Comparison of ENCODE assay signal across 8 cellular contexts in genomic region chr9:99057665-99058625, GRCh38. TPM values are rescaled to one million over a fixed set of nuclear protein-coding genes. Genes with fewer than 3 reads are reported as not detected.
A peak's percentile ranks its signal among the peaks of the same experiment; 100 is the strongest.
DNase-seq lines count a peak whose midpoint lies in the region; ATAC-seq and TF ChIP-seq lines count a peak whose summit lies in the region.

No MANE protein-coding gene starts in this region.

- no peaks in the 10 kb centered on the region for H3K27me3 Mint-ChIP-seq in CD4-positive, alpha-beta memory T cell

- H3K9me3 ChIP-seq in CD4-positive, alpha-beta memory T cell (ENCODE audit: control insufficient read depth in 1 of 2, low read length in 2 of 2), result no peaks in the 10 kb centered on the region

- H3K27ac ChIP-seq in CD4-positive, alpha-beta memory T cell (ENCODE audit: low read depth, low read length), result peak overlapping the region; percentile 30
- peak overlapping the region in 20 of 21 experiments; percentile 4 to 92 (median 77) for H3K27ac ChIP-seq in skin epidermis

- CTCF ChIA-PET in CD4-positive, alpha-beta memory T cell (lab: Charles Lee; ENCODE audit: partially characterized antibody), result interaction anchor here (0.7 to 3.7 kb wide), 11 partner anchors 18 to 83 kb away, joined by 3 to 29 read pairs (median 4); partner anchors contain the start of gene TGFBR1

- H3K27ac Mint-ChIP-seq in CD4-positive, alpha-beta memory T cell, result peak overlapping the region; percentile 80 to 93 (median 86)

- no peaks in the 10 kb centered on the region for H3K36me3 Mint-ChIP-seq in CD4-positive, alpha-beta memory T cell

- peak; percentile 73 to 86 (median 81) for DNase-seq in CD4-positive, alpha-beta memory T cell
- peak; percentile 84 for DNase-seq in KG1 (lab: John Stamatoyannopoulos, UW)
- DNase-seq in activated CD4-positive, alpha-beta T cell treated with anti-CD3 and anti-CD28 coated beads, Interleukin-2, amount 50 U/mL, for 1 hour, result peak; percentile 39
- DNase-seq in erythroblast (lab: John Stamatoyannopoulos, UW), result peak; percentile 36 to 71
- no peak for DNase-seq in NCI-H1105 (lab: John Stamatoyannopoulos, UW)
- no peak for DNase-seq in DMS53 treated with DMSO at 0.1 percent for 48 hours (lab: John Stamatoyannopoulos, UW; ENCODE audit: unreplicated experiment)

- intact Hi-C loops in CD4-positive, alpha-beta memory T cell (cut with micrococcal nuclease), result loop anchor here (1.0 to 2.0 kb wide), 5 partner anchors 19 to 77 kb away; no protein-coding TSS in a partner anchor

- H3K4me3 Mint-ChIP-seq in CD4-positive, alpha-beta memory T cell, result peak overlapping the region; percentile 83 to 95 (median 88)

- peak overlapping the region; percentile 7 to 71 for H3K4me3 ChIP-seq in CD4-positive, alpha-beta memory T cell (ENCODE audit: low read length in 2 of 2)
- H3K4me3 ChIP-seq in skin epidermis, result no peak overlapping the region

- peak; percentile 82 for ATAC-seq in GM21447 (IDR thresholded peaks at IDR 0.05; ENCODE audit: unreplicated experiment)

- no peaks in the 10 kb centered on the region for H3K9me3 Mint-ChIP-seq in CD4-positive, alpha-beta memory T cell

- no peak for TF ChIP-seq POLR2A in erythroblast (IDR thresholded peaks at IDR 0.05; ENCODE audit: low read length)

- H3K36me3 ChIP-seq in CD4-positive, alpha-beta memory T cell (ENCODE audit: insufficient read depth, low read length), result no peaks in the 10 kb centered on the region

- peaks cover 59 to 92% (median 77%) of the 10 kb centered on the region in 4 donors for H3K4me1 Mint-ChIP-seq in CD4-positive, alpha-beta memory T cell

- peaks cover 71% of the 10 kb centered on the region for H3K4me1 ChIP-seq in CD4-positive, alpha-beta memory T cell (ENCODE audit: insufficient read depth, low read length)

- no peaks in the 10 kb centered on the region for H3K27me3 ChIP-seq in CD4-positive, alpha-beta memory T cell (ENCODE audit: insufficient read depth, low read length)

- POLR2A ChIA-PET in CD4-positive, alpha-beta memory T cell (lab: Charles Lee; ENCODE audit: partially characterized antibody), result interaction anchor here (0.5 to 5.0 kb wide), 25 partner anchors 11 to 239 kb away, joined by 3 to 82 read pairs (median 4); partner anchors contain the start of genes ALG2, SEC61B and TGFBR1

RNA-seq across cellular contexts. Expression of gene TGFBR1, which starts 47.0 kb away (rescaled TPM):
- 10 to 100 TPM; 26.4 to 27.4 TPM for total RNA-seq in CD4-positive, alpha-beta memory T cell
- polyA plus RNA-seq in CD4-positive, alpha-beta memory T cell, result 10 to 100 TPM; 19.1 to 21.4 TPM

Comparison
In these comparisons a context has a peak if more than half of its experiments do, and no peak if none do; other contexts are left out.
1. DNase-seq: peak in CD4-positive, alpha-beta memory T cell (5 of 5), KG1 (single experiment), activated CD4-positive, alpha-beta T cell treated with anti-CD3 and anti-CD28 coated beads, Interleukin-2, amount 50 U/mL, for 1 hour (single experiment) and erythroblast (2 of 2); none in NCI-H1105 (single experiment) and DMS53 treated with DMSO at 0.1 percent for 48 hours (single experiment).
2. H3K4me3 ChIP-seq: peak in CD4-positive, alpha-beta memory T cell (2 of 2); none in skin epidermis (0 of 7).